ENCODE assay signal across 1 cellular context in the genomic region with DNA sequence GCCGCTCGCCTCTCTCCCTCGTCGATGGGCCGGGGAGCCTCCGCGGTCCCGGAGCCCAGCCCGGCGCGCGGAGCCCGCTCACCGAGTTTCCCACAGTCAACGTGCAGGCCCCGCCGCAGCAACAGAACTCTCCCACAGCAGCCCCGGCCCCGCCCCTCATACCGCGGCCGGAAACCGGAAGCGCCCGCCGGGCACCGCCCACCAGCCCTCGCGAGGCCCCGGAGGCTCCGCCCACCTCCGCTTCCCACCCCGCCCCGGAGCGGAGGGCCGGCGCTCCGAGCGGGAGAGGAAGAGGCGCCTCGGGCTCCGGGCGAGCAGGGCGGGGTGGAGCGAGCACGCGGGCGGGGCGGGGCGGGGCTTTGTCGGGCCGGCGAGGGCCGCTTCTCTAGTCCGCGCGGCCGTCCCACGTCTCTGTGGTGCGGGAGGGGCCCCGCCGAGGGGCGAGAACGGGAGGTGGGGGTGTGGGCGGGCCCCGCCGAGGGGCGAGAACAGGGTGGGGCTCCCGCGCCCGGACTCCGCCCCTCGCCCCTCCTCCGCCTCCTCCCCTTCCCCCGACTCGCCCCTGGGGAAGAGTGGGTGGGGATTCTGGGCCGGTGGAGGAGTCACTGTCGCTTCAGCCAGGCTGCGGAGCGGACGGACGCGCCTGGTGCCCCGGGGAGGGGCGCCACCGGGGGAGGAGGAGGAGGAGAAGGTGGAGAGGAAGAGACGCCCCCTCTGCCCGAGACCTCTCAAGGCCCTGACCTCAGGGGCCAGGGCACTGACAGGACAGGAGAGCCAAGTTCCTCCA.
TF ChIP-seq lines count a peak whose summit lies in the region.

A gene (plus strand): TSS at position 605 of the 787 bp plus-strand sequence. CDS start 411 bp downstream, outside the sequence.
A gene (minus strand): TSS at position 136 of the 787 bp plus-strand sequence. CDS start 1,143 bp downstream, outside the sequence.

TF ChIP-seq in K562, 482 proteins besides CTCF, POLR2A, EP300 and RAD21 (continued from another document and continues in another):
- TF ChIP-seq, protein P1, sequence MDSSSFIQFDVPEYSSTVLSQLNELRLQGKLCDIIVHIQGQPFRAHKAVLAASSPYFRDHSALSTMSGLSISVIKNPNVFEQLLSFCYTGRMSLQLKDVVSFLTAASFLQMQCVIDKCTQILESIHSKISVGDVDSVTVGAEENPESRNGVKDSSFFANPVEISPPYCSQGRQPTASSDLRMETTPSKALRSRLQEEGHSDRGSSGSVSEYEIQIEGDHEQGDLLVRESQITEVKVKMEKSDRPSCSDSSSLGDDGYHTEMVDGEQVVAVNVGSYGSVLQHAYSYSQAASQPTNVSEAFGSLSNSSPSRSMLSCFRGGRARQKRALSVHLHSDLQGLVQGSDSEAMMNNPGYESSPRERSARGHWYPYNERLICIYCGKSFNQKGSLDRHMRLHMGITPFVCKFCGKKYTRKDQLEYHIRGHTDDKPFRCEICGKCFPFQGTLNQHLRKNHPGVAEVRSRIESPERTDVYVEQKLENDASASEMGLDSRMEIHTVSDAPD (CRISPR knock-in tag; IDR thresholded peaks at IDR 0.05), result no peak
- no peak for TF ChIP-seq ILF3 (IDR thresholded peaks at IDR 0.05; ENCODE audit: borderline replicate concordance)
- TF ChIP-seq EZH2 (IDR thresholded peaks at IDR 0.05; ENCODE audit: borderline replicate concordance, low read depth, low read length), result no peak
- TF ChIP-seq, protein P2, sequence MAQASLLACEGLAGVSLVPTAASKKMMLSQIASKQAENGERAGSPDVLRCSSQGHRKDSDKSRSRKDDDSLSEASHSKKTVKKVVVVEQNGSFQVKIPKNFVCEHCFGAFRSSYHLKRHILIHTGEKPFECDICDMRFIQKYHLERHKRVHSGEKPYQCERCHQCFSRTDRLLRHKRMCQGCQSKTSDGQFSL (CRISPR knock-in tag; IDR thresholded peaks at IDR 0.05), result no peak
- TF ChIP-seq, protein P2 (tag; IDR thresholded peaks at IDR 0.05), result peak in 1 of 2 experiments; percentile 36; a peak in 1 of 4 replicates
- no peak for TF ChIP-seq BCL6 (CRISPR knock-in tag; IDR thresholded peaks at IDR 0.05)
- TF ChIP-seq RNF2 (IDR thresholded peaks at IDR 0.05), result no peak
- TF ChIP-seq KDM5B (IDR thresholded peaks at IDR 0.05; ENCODE audit: insufficient replicate concordance, low read depth, low read length), result peak; percentile 87
- no peak for TF ChIP-seq RUNX1 (IDR thresholded peaks at IDR 0.05; ENCODE audit: low read depth)
- TF ChIP-seq, protein P3, sequence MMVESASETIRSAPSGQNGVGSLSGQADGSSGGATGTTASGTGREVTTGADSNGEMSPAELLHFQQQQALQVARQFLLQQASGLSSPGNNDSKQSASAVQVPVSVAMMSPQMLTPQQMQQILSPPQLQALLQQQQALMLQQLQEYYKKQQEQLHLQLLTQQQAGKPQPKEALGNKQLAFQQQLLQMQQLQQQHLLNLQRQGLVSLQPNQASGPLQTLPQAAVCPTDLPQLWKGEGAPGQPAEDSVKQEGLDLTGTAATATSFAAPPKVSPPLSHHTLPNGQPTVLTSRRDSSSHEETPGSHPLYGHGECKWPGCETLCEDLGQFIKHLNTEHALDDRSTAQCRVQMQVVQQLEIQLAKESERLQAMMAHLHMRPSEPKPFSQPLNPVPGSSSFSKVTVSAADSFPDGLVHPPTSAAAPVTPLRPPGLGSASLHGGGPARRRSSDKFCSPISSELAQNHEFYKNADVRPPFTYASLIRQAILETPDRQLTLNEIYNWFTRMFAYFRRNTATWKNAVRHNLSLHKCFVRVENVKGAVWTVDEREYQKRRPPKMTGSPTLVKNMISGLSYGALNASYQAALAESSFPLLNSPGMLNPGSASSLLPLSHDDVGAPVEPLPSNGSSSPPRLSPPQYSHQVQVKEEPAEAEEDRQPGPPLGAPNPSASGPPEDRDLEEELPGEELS (CRISPR knock-in tag; IDR thresholded peaks at IDR 0.05; ENCODE audit: borderline replicate concordance), result no peak
- no peak for TF ChIP-seq NR2C1 (IDR thresholded peaks at IDR 0.05)
- TF ChIP-seq NR2C1 (tag; IDR thresholded peaks at IDR 0.05), result no peak
- TF ChIP-seq PHB (CRISPR knock-in tag; IDR thresholded peaks at IDR 0.05), result no peak
- no peak for TF ChIP-seq RBM39 (optimal IDR thresholded peaks at IDR 0.05; ENCODE audit: low read depth, low read length)
- TF ChIP-seq, protein P4, sequence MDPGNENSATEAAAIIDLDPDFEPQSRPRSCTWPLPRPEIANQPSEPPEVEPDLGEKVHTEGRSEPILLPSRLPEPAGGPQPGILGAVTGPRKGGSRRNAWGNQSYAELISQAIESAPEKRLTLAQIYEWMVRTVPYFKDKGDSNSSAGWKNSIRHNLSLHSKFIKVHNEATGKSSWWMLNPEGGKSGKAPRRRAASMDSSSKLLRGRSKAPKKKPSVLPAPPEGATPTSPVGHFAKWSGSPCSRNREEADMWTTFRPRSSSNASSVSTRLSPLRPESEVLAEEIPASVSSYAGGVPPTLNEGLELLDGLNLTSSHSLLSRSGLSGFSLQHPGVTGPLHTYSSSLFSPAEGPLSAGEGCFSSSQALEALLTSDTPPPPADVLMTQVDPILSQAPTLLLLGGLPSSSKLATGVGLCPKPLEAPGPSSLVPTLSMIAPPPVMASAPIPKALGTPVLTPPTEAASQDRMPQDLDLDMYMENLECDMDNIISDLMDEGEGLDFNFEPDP (CRISPR knock-in tag; IDR thresholded peaks at IDR 0.05), result no peak
- no peak for TF ChIP-seq ZNF197 (CRISPR knock-in tag; IDR thresholded peaks at IDR 0.05; ENCODE audit: low read depth)
- TF ChIP-seq SMAD2 (IDR thresholded peaks at IDR 0.05; ENCODE audit: low read depth, low read length), result no peak
- TF ChIP-seq KAT2B (IDR thresholded peaks at IDR 0.05; ENCODE audit: low read depth, low read length), result no peak
- TF ChIP-seq, protein P5, sequence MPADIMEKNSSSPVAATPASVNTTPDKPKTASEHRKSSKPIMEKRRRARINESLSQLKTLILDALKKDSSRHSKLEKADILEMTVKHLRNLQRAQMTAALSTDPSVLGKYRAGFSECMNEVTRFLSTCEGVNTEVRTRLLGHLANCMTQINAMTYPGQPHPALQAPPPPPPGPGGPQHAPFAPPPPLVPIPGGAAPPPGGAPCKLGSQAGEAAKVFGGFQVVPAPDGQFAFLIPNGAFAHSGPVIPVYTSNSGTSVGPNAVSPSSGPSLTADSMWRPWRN (IDR thresholded peaks at IDR 0.05; ENCODE audit: low read depth), result no peak
- peak; percentile 39; the same call in 1 of the 2 replicates for TF ChIP-seq POLR2H (tag; IDR thresholded peaks at IDR 0.05; ENCODE audit: low read depth)
- TF ChIP-seq, protein P6, sequence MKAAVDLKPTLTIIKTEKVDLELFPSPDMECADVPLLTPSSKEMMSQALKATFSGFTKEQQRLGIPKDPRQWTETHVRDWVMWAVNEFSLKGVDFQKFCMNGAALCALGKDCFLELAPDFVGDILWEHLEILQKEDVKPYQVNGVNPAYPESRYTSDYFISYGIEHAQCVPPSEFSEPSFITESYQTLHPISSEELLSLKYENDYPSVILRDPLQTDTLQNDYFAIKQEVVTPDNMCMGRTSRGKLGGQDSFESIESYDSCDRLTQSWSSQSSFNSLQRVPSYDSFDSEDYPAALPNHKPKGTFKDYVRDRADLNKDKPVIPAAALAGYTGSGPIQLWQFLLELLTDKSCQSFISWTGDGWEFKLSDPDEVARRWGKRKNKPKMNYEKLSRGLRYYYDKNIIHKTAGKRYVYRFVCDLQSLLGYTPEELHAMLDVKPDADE (conservative IDR thresholded peaks at IDR 0.05; ENCODE audit: control insufficient read depth, low read depth, low read length), result peak; percentile 83
- no peak for TF ChIP-seq FOXA3 (CRISPR knock-in tag; conservative IDR thresholded peaks at IDR 0.05 in 1 of 2, IDR thresholded peaks at IDR 0.05 in 1 of 2)
- TF ChIP-seq CREB1 (IDR thresholded peaks at IDR 0.05), result no peak; the same call in 1 of the 2 replicates
- TF ChIP-seq CREB1 (CRISPR knock-in tag; IDR thresholded peaks at IDR 0.05), result 0 out of 2 replicates have a peak, but pooled peaks have one; percentile 24
- TF ChIP-seq HNRNPUL1 (IDR thresholded peaks at IDR 0.05; ENCODE audit: low read length), result no peak
- peak; percentile 94 for TF ChIP-seq GABPA (tag; conservative IDR thresholded peaks at IDR 0.05; ENCODE audit: low read depth)
- peak; percentile 19; the same call in 1 of the 2 replicates for TF ChIP-seq KLF1 (tag; IDR thresholded peaks at IDR 0.05)
- TF ChIP-seq ELF2 (CRISPR knock-in tag; IDR thresholded peaks at IDR 0.05), result no peak
- TF ChIP-seq NFE2 (IDR thresholded peaks at IDR 0.05; ENCODE audit: low read depth), result no peak
- TF ChIP-seq SMC3 (conservative IDR thresholded peaks at IDR 0.05; ENCODE audit: insufficient read depth, low read depth, low read length), result no peak
- no peak for TF ChIP-seq PHTF2 (CRISPR knock-in tag; IDR thresholded peaks at IDR 0.05)
- TF ChIP-seq POLR2AphosphoS5 (IDR thresholded peaks at IDR 0.05; ENCODE audit: control insufficient read depth, insufficient read depth, low read depth, low read length), result peak; percentile 69
- TF ChIP-seq FOSL1 (tag; conservative IDR thresholded peaks at IDR 0.05), result no peak
- 0 out of 2 replicates have a peak, but pooled peaks have one; percentile 19 for TF ChIP-seq MTA3 (IDR thresholded peaks at IDR 0.05; ENCODE audit: borderline replicate concordance)
- TF ChIP-seq, protein P7, sequence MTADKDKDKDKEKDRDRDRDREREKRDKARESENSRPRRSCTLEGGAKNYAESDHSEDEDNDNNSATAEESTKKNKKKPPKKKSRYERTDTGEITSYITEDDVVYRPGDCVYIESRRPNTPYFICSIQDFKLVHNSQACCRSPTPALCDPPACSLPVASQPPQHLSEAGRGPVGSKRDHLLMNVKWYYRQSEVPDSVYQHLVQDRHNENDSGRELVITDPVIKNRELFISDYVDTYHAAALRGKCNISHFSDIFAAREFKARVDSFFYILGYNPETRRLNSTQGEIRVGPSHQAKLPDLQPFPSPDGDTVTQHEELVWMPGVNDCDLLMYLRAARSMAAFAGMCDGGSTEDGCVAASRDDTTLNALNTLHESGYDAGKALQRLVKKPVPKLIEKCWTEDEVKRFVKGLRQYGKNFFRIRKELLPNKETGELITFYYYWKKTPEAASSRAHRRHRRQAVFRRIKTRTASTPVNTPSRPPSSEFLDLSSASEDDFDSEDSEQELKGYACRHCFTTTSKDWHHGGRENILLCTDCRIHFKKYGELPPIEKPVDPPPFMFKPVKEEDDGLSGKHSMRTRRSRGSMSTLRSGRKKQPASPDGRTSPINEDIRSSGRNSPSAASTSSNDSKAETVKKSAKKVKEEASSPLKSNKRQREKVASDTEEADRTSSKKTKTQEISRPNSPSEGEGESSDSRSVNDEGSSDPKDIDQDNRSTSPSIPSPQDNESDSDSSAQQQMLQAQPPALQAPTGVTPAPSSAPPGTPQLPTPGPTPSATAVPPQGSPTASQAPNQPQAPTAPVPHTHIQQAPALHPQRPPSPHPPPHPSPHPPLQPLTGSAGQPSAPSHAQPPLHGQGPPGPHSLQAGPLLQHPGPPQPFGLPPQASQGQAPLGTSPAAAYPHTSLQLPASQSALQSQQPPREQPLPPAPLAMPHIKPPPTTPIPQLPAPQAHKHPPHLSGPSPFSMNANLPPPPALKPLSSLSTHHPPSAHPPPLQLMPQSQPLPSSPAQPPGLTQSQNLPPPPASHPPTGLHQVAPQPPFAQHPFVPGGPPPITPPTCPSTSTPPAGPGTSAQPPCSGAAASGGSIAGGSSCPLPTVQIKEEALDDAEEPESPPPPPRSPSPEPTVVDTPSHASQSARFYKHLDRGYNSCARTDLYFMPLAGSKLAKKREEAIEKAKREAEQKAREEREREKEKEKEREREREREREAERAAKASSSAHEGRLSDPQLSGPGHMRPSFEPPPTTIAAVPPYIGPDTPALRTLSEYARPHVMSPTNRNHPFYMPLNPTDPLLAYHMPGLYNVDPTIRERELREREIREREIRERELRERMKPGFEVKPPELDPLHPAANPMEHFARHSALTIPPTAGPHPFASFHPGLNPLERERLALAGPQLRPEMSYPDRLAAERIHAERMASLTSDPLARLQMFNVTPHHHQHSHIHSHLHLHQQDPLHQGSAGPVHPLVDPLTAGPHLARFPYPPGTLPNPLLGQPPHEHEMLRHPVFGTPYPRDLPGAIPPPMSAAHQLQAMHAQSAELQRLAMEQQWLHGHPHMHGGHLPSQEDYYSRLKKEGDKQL (CRISPR knock-in tag; IDR thresholded peaks at IDR 0.05; ENCODE audit: borderline replicate concordance), result no peak
- TF ChIP-seq ETV6 (IDR thresholded peaks at IDR 0.05; ENCODE audit: borderline replicate concordance in 1 of 2, low read depth in 2 of 2, low read length in 1 of 2), result no peak
- no peak for TF ChIP-seq ETV6 (CRISPR knock-in tag; IDR thresholded peaks at IDR 0.05; ENCODE audit: borderline replicate concordance)
- no peak for TF ChIP-seq ZBTB1 (CRISPR knock-in tag; IDR thresholded peaks at IDR 0.05; ENCODE audit: borderline replicate concordance, low read depth)
- TF ChIP-seq RB1 (IDR thresholded peaks at IDR 0.05; ENCODE audit: low read depth), result peak; percentile 16; the same call in 1 of the 2 replicates
- no peak for TF ChIP-seq SNIP1 (IDR thresholded peaks at IDR 0.05; ENCODE audit: low read depth)
- TF ChIP-seq CHCHD3 (CRISPR knock-in tag; IDR thresholded peaks at IDR 0.05), result no peak
- TF ChIP-seq DIDO1 (tag; IDR thresholded peaks at IDR 0.05; ENCODE audit: low read depth), result no peak
